Comparison of ENCODE assay signal across 18 cellular contexts in the genomic region with DNA sequence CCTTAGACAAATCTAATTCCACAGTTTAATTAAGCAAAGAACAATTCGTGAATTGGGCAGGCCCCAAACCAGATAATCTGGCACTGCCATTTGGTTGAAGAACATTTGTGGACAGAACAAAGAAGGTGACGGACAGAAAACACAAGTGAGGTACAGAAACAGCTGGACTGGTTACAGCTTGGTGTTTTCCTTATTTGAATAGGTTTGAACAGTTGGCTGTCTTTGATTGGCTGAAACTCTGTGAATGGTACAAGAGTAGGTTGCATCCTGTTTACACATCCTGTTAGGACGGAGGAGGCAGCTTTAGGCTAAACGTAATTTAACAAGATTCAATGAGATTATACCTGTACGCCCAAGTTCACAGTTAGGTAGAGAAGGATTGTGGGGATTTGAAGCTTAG.
DNase-seq lines count a peak whose midpoint lies in the region; ATAC-seq and TF ChIP-seq lines count a peak whose summit lies in the region.
"Had no signal": no experiment of that assay in that cellular context is flagged by ENCODE, and none has a peak within 500 bp of the region (broad histone marks: within the 10 kb centered on the region; RNA-seq: fewer than 3 reads in every experiment).

No MANE protein-coding gene starts in this region.

- H3K4me1 ChIP-seq in HUES64 (ENCODE audit: insufficient read depth, low read length) (peaks cover 84% of the 10 kb centered on the region), ascending aorta (peaks cover 35 to 75% of the 10 kb centered on the region in 2 donors), mesodermal cell (ENCODE audit: control insufficient read depth, insufficient read depth, low read length, poor library complexity, severe bottlenecking) (peaks cover 96% of the 10 kb centered on the region), stomach smooth muscle (ENCODE audit: control insufficient read depth, insufficient read depth, low read length) (peaks cover 89% of the 10 kb centered on the region)

- no peaks in the 10 kb centered on the region for H3K36me3 Mint-ChIP-seq in glutamatergic neuron (ENCODE audit: unreplicated experiment)

- H3K9me3 Mint-ChIP-seq in glutamatergic neuron (ENCODE audit: unreplicated experiment) = no peaks in the 10 kb centered on the region
- H3K9me3 Mint-ChIP-seq: activated CD4-positive, alpha-beta memory T cell treated with anti-CD3 and anti-CD28 coated beads for 36 hours; activated naive CD8-positive, alpha-beta T cell treated with anti-CD3 and anti-CD28 coated beads for 36 hours; activated T-cell treated with anti-CD3 and anti-CD28 coated beads, Interleukin-2, amount 50 U/mL, for 72 hours; nephron had no signal

- H3K27me3 ChIP-seq in HUES64 (ENCODE audit: insufficient read depth, low read length) (no peaks in the 10 kb centered on the region), ascending aorta (no peaks in the 10 kb centered on the region), stomach smooth muscle (ENCODE audit: control insufficient read depth in 1 of 2, insufficient read depth in 2 of 2, low read length in 2 of 2) (no peaks in the 10 kb centered on the region)
- H3K27me3 ChIP-seq: suprapubic skin had no signal

- H3K9ac ChIP-seq in HUES64 (ENCODE audit: low read depth, low read length) (no peak overlapping the region; the same call in 1 of the 2 replicates), stomach smooth muscle (ENCODE audit: low read length in 2 of 2) (peak overlapping the region in 1 of 2 donors; percentile 85)

- no peaks in the 10 kb centered on the region for H3K9me3 ChIP-seq in HUES64 (ENCODE audit: insufficient read depth, low read depth, low read length)
- no peaks in the 10 kb centered on the region for H3K9me3 ChIP-seq in ascending aorta
- no peaks in the 10 kb centered on the region for H3K9me3 ChIP-seq in mesodermal cell (ENCODE audit: control insufficient read depth, low read length)
- no peaks in the 10 kb centered on the region for H3K9me3 ChIP-seq in stomach smooth muscle (ENCODE audit: control insufficient read depth in 2 of 2, low read length in 2 of 2)
- H3K9me3 ChIP-seq: lower lobe of right lung, suprapubic skin had no signal

- H3K4me3 ChIP-seq in HUES64 (ENCODE audit: low read length) (no peak overlapping the region), ascending aorta (no peak overlapping the region), mesodermal cell (ENCODE audit: extremely low read depth, insufficient read depth, low read length, poor library complexity, severe bottlenecking) (no peak overlapping the region), stomach smooth muscle (ENCODE audit: low read length in 2 of 2) (no peak overlapping the region)
- H3K4me3 ChIP-seq: lower lobe of right lung, suprapubic skin had no signal

- intact Hi-C loops in ascending aorta (cut with DNase I) = loop anchor here (5.0 kb wide), 2 partner anchors 59 to 684 kb away; no protein-coding TSS in a partner anchor

- 92% methylated on average over 5 of the region's 5 CpGs for WGBS in HUES64
- 85 to 90% methylated on average over 5 of the region's 5 CpGs for WGBS in mesodermal cell (ENCODE audit: insufficient coverage in 2 of 2), 2 experiments

- peak overlapping the region; percentile 59 for H3K27ac ChIP-seq in HUES64 (ENCODE audit: low read depth, low read length)
- peak overlapping the region; percentile 94 to 99 for H3K27ac ChIP-seq in ascending aorta
- H3K27ac ChIP-seq in mesodermal cell (ENCODE audit: low read depth, low read length, severe bottlenecking) = peak overlapping the region; percentile 62
- H3K27ac ChIP-seq in stomach smooth muscle (ENCODE audit: low read length) = peak overlapping the region; percentile 99

- H3K36me3 ChIP-seq in HUES64 (ENCODE audit: insufficient read depth, low read length) = no peaks in the 10 kb centered on the region
- H3K36me3 ChIP-seq in ascending aorta = no peaks in the 10 kb centered on the region
- H3K36me3 ChIP-seq in mesodermal cell (ENCODE audit: control insufficient read depth, insufficient read depth, low read length) = peaks cover 3% of the 10 kb centered on the region
- no peaks in the 10 kb centered on the region for H3K36me3 ChIP-seq in stomach smooth muscle (ENCODE audit: control insufficient read depth in 2 of 2, insufficient read depth in 2 of 2, low read length in 2 of 2)
- H3K36me3 ChIP-seq: lower lobe of right lung, suprapubic skin had no signal

- no peak overlapping the region for H3K27ac Mint-ChIP-seq in glutamatergic neuron (ENCODE audit: unreplicated experiment)
- H3K27ac Mint-ChIP-seq: activated CD4-positive, alpha-beta memory T cell treated with anti-CD3 and anti-CD28 coated beads for 36 hours; activated naive CD8-positive, alpha-beta T cell treated with anti-CD3 and anti-CD28 coated beads for 36 hours; activated T-cell treated with anti-CD3 and anti-CD28 coated beads, Interleukin-2, amount 50 U/mL, for 72 hours had no signal

- DNase-seq in ascending aorta (ENCODE audit: low spot score in 2 of 2) (no peak), C1 segment of cervical spinal cord (lab: John Stamatoyannopoulos, UW) (no peak), glutamatergic neuron (no peak)
- DNase-seq: activated CD4-positive, alpha-beta memory T cell treated with anti-CD3 and anti-CD28 coated beads for 36 hours; activated naive CD8-positive, alpha-beta T cell treated with anti-CD3 and anti-CD28 coated beads for 36 hours; activated T-cell treated with anti-CD3 and anti-CD28 coated beads, Interleukin-2, amount 50 U/mL, for 72 hours; caudate nucleus; lower lobe of right lung; NCI-H2081 treated with DMSO at 0.1 percent for 48 hours; NCI-H748 treated with DMSO at 0.1 percent for 48 hours; stimulated activated CD4-positive, alpha-beta T cell treated with anti-CD3 and anti-CD28 coated beads, Interleukin-2, amount 100 ng/mL, for 24 hours had no signal

- no peak overlapping the region for H3K4me3 Mint-ChIP-seq in glutamatergic neuron (ENCODE audit: unreplicated experiment)
- H3K4me3 Mint-ChIP-seq: activated CD4-positive, alpha-beta memory T cell treated with anti-CD3 and anti-CD28 coated beads for 36 hours; activated naive CD8-positive, alpha-beta T cell treated with anti-CD3 and anti-CD28 coated beads for 36 hours; activated T-cell treated with anti-CD3 and anti-CD28 coated beads, Interleukin-2, amount 50 U/mL, for 72 hours; nephron had no signal

- TF ChIP-seq CTCF in ascending aorta (IDR thresholded peaks at IDR 0.05) (no peak), glutamatergic neuron (IDR thresholded peaks at IDR 0.05; ENCODE audit: partially characterized antibody, unreplicated experiment) (no peak)

- no peak for ATAC-seq in GM18517 (IDR thresholded peaks at IDR 0.05; ENCODE audit: unreplicated experiment)
- ATAC-seq: activated T-cell treated with anti-CD3 and anti-CD28 coated beads, Interleukin-2, amount 50 U/mL, for 72 hours; HepG2; lower lobe of right lung had no signal

- no peaks in the 10 kb centered on the region for H3K27me3 Mint-ChIP-seq in glutamatergic neuron (ENCODE audit: unreplicated experiment)
- H3K27me3 Mint-ChIP-seq: activated CD4-positive, alpha-beta memory T cell treated with anti-CD3 and anti-CD28 coated beads for 36 hours; activated naive CD8-positive, alpha-beta T cell treated with anti-CD3 and anti-CD28 coated beads for 36 hours had no signal

- peaks cover 12% of the 10 kb centered on the region for H3K4me1 Mint-ChIP-seq in glutamatergic neuron (ENCODE audit: low read depth, unreplicated experiment)
